Comparison of ENCODE assay signal across 12 cellular contexts in genomic region chr16:56277040-56277439, GRCh38.
A peak's percentile ranks its signal among the peaks of the same experiment; 100 is the strongest.
DNase-seq lines count a peak whose midpoint lies in the region; ATAC-seq and TF ChIP-seq lines count a peak whose summit lies in the region.
"Had no signal": no experiment of that assay in that cellular context is flagged by ENCODE, and none has a peak within 500 bp of the region (broad histone marks: within the 10 kb centered on the region; RNA-seq: fewer than 3 reads in every experiment).

No MANE protein-coding gene starts in this region.

- H3K9me3 Mint-ChIP-seq in neural crest cell: peaks cover 8% of the 10 kb centered on the region

- no peak overlapping the region for H3K27ac Mint-ChIP-seq in neural crest cell (ENCODE audit: unreplicated experiment)

- no peaks in the 10 kb centered on the region for H3K36me3 ChIP-seq in Loucy (ENCODE audit: insufficient read depth, low read length)
- no peaks in the 10 kb centered on the region for H3K36me3 ChIP-seq in mesenchymal stem cell (ENCODE audit: control insufficient read depth in 1 of 2, insufficient read depth in 2 of 2, low read depth in 1 of 2, low read length in 2 of 2)

- H3K9me2 ChIP-seq in Loucy (replicated peaks; ENCODE audit: low read depth, low read length): no peaks in the 10 kb centered on the region

- no peak overlapping the region for H4K91ac ChIP-seq in mesenchymal stem cell (ENCODE audit: low read length)

- H3K27me3 ChIP-seq in Loucy (ENCODE audit: insufficient read depth, low read length, poor library complexity, severe bottlenecking) (no peaks in the 10 kb centered on the region), mesenchymal stem cell (ENCODE audit: control insufficient read depth in 1 of 2, insufficient read depth in 1 of 2, low read length in 2 of 2) (peaks cover 0 to 13% of the 10 kb centered on the region in 2 experiments)

- H3K4me1 ChIP-seq in Loucy (ENCODE audit: insufficient read depth, low read length, poor library complexity, severe bottlenecking) (peaks cover 32% of the 10 kb centered on the region), mesenchymal stem cell (ENCODE audit: control insufficient read depth, insufficient read depth, low read depth, low read length) (no peaks in the 10 kb centered on the region)

- 57% methylated on average over 5 of the region's 5 CpGs for WGBS in mesenchymal stem cell

- H3K4me2 ChIP-seq in Loucy (ENCODE audit: low read depth, low read length, poor library complexity, severe bottlenecking): no peak overlapping the region
- no peak overlapping the region for H3K4me2 ChIP-seq in mesenchymal stem cell (ENCODE audit: low read length, poor library complexity, severe bottlenecking)

- no peak overlapping the region for H2BK5ac ChIP-seq in mesenchymal stem cell (ENCODE audit: low read depth, low read length, poor library complexity, severe bottlenecking)

- H3K18ac ChIP-seq in mesenchymal stem cell (ENCODE audit: low read depth in 1 of 2, low read length in 2 of 2): no peak overlapping the region

- H3K9me3 ChIP-seq in Loucy (ENCODE audit: insufficient read depth, low read depth, low read length) (no peaks in the 10 kb centered on the region), mesenchymal stem cell (ENCODE audit: control insufficient read depth, low read length) (peaks cover 3% of the 10 kb centered on the region)

- H2BK12ac ChIP-seq in mesenchymal stem cell (ENCODE audit: low read length in 2 of 2): no peak overlapping the region

- H3K79me2 ChIP-seq in Loucy (ENCODE audit: insufficient read depth, low read length): no peaks in the 10 kb centered on the region

- H3K23ac ChIP-seq in mesenchymal stem cell (ENCODE audit: low read length in 2 of 2): no peak overlapping the region

- H3K27ac ChIP-seq in mesenchymal stem cell (ENCODE audit: low read length, poor library complexity, severe bottlenecking): no peak overlapping the region

- H3K14ac ChIP-seq in mesenchymal stem cell (ENCODE audit: low read length in 2 of 2): no peak overlapping the region

- no peaks in the 10 kb centered on the region for H4K20me1 ChIP-seq in Loucy (ENCODE audit: insufficient read depth, low read length, poor library complexity, severe bottlenecking)

- no peak overlapping the region for H2BK15ac ChIP-seq in mesenchymal stem cell (ENCODE audit: low read depth, poor library complexity, severe bottlenecking)

- no peak overlapping the region for H3K4me3 Mint-ChIP-seq in neural crest cell
- H3K4me3 Mint-ChIP-seq: activated CD4-positive, alpha-beta T cell treated with anti-CD3 and anti-CD28 coated beads for 36 hours had no signal

- no peak overlapping the region for H4K8ac ChIP-seq in mesenchymal stem cell (ENCODE audit: low read length)

- no peak overlapping the region for H3K4ac ChIP-seq in mesenchymal stem cell (ENCODE audit: low read depth in 1 of 2, low read length in 2 of 2)

- no peak overlapping the region for H2AK5ac ChIP-seq in mesenchymal stem cell (ENCODE audit: low read length, severe bottlenecking)

- peaks cover 7% of the 10 kb centered on the region for H3K36me3 Mint-ChIP-seq in neural crest cell (ENCODE audit: low read depth)

- H2BK120ac ChIP-seq in mesenchymal stem cell (ENCODE audit: low read depth, low read length): no peak overlapping the region

- ATAC-seq in HG03039 (IDR thresholded peaks at IDR 0.05; ENCODE audit: unreplicated experiment): no peak
- no peak for ATAC-seq in HG03520 (IDR thresholded peaks at IDR 0.05; ENCODE audit: unreplicated experiment)
- ATAC-seq: activated CD4-positive, alpha-beta T cell treated with anti-CD3 and anti-CD28 coated beads for 36 hours; Right ventricle myocardium inferior had no signal

- no peaks in the 10 kb centered on the region for H3K27me3 Mint-ChIP-seq in neural crest cell (ENCODE audit: low read depth)

- TF ChIP-seq CTCF in Loucy (conservative IDR thresholded peaks at IDR 0.05; ENCODE audit: low read length) (0 out of 2 replicates have a peak, but pooled peaks have one; percentile 20), neural crest cell (conservative IDR thresholded peaks at IDR 0.05) (peak; percentile 54)

- H3F3A ChIP-seq in Loucy (ENCODE audit: low read depth): no peaks in the 10 kb centered on the region

- H3K4me3 ChIP-seq in Loucy (ENCODE audit: low read length, poor library complexity, severe bottlenecking): no peak overlapping the region
- no peak overlapping the region for H3K4me3 ChIP-seq in mesenchymal stem cell (ENCODE audit: insufficient read depth in 1 of 2, low read depth in 1 of 2, low read length in 2 of 2)

- no peaks in the 10 kb centered on the region for H3K79me1 ChIP-seq in mesenchymal stem cell (replicated peaks; ENCODE audit: low read length, poor library complexity, severe bottlenecking)

- H3K9ac ChIP-seq in Loucy (ENCODE audit: low read depth, low read length, poor library complexity, severe bottlenecking) (no peak overlapping the region), mesenchymal stem cell (ENCODE audit: low read length) (no peak overlapping the region)

- DNase-seq in EH (ENCODE audit: low read depth) (peak; percentile 20), cerebellum (ENCODE audit: low spot score) (peak; percentile 57), neural crest cell (ENCODE audit: low read depth, low spot score) (peak; percentile 35), mesenchymal stem cell (no peak)
- DNase-seq: activated CD4-positive, alpha-beta T cell treated with anti-CD3 and anti-CD28 coated beads for 36 hours; activated naive CD4-positive, alpha-beta T cell; NCI-H1105 treated with DMSO at 0.1 percent for 48 hours; nucleus accumbens had no signal

- peaks cover 30% of the 10 kb centered on the region for H3K4me1 Mint-ChIP-seq in neural crest cell

- H2AFZ ChIP-seq in Loucy (ENCODE audit: low read length) (no peak overlapping the region), mesenchymal stem cell (ENCODE audit: low read depth, low read length) (no peak overlapping the region)
